29 cellular contexts compared by ENCODE assay signal in genomic region chr16:48044117-48044516, GRCh38.
"Had no signal": no experiment of that assay in that cellular context is flagged by ENCODE, and none has a peak within 500 bp of the region (broad histone marks: within the 10 kb centered on the region; RNA-seq: fewer than 3 reads in every experiment).

No MANE protein-coding gene starts in this region.

- H3K27me3 ChIP-seq: ovary, testis, tibial artery, upper lobe of right lung, vagina had no signal

- H2AFZ ChIP-seq: parathyroid adenoma had no signal

- ATAC-seq: naive thymus-derived CD8-positive, alpha-beta T cell; natural killer cell treated with Interleukin-12 subunit alpha and Interleukin-12 subunit beta and Interleukin-15 and Interleukin-18, amount 100 ng/mL, for 72 hours; psoas muscle; right cardiac atrium; sciatic nerve; stimulated activated memory B cell treated with anti-CD40 and anti-IgM and Interleukin-4, amounts not matched to agents 10 μg/mL and 1 μg/mL and 100 μg/mL, for 72 hours; stimulated activated naive CD8-positive, alpha-beta T cell treated with anti-CD3 and anti-CD28 coated beads, Interleukin-15, amount 100 ng/mL, for 72 hours; stimulated activated naive CD8-positive, alpha-beta T cell treated with anti-CD3 and anti-CD28 coated beads, Interleukin-15, Interleukin-2, amounts not matched to agents 100 U/mL and 50 U/mL, for 24 hours; upper lobe of right lung had no signal

- H3K4me3 ChIP-seq: ovary, psoas muscle, skin epidermis, smooth muscle cell, spleen, suprapubic skin, testis, tibial artery, transverse colon, upper lobe of right lung, vagina had no signal

- H3K36me3 ChIP-seq: ovary, spleen, suprapubic skin, tibial artery, transverse colon, upper lobe of right lung, vagina had no signal

- H3K9me3 ChIP-seq: ovary, psoas muscle, spleen, suprapubic skin, testis, tibial artery, transverse colon, upper lobe of right lung, vagina had no signal

- H3K4me1 ChIP-seq: parathyroid adenoma, psoas muscle, suprapubic skin, testis, tibial artery, transverse colon, upper lobe of right lung, vagina had no signal

- H3K4me2 ChIP-seq: smooth muscle cell had no signal

- H3K9ac ChIP-seq: parathyroid adenoma had no signal

- H3K27ac ChIP-seq: ovary, parathyroid adenoma, psoas muscle, skin epidermis, spleen, suprapubic skin, testis, tibial artery, transverse colon, upper lobe of right lung, vagina had no signal

- H3K79me2 ChIP-seq: parathyroid adenoma had no signal

- DNase-seq: naive thymus-derived CD8-positive, alpha-beta T cell; nephron progenitor cell; occipital lobe; ovary; posterior cingulate gyrus; psoas muscle; right cardiac atrium; spleen; stimulated activated CD4-positive, alpha-beta T cell treated with anti-CD3 and anti-CD28 coated beads, Interleukin-12 subunit alpha, Interleukin-12 subunit beta, amount 100 ng/mL, for 4 hours; stimulated activated CD4-positive, alpha-beta T cell treated with anti-CD3 and anti-CD28 coated beads, Interleukin-1b, Interleukin-23, amount 100 ng/mL, for 48 hours; stimulated activated CD4-positive, alpha-beta T cell treated with anti-CD3 and anti-CD28 coated beads, Interleukin-4, amount 100 ng/mL, for 1 hour; stimulated activated CD4-positive, alpha-beta T cell treated with anti-CD3 and anti-CD28 coated beads, Interleukin-4, amount 100 ng/mL, for 4 hours; stimulated activated CD8-positive, alpha-beta memory T cell treated with anti-CD3 and anti-CD28 coated beads, Interleukin-4, amount 100 ng/mL, for 48 hours; stimulated activated naive CD4-positive, alpha-beta T cell; stimulated activated naive CD8-positive, alpha-beta T cell treated with anti-CD3 and anti-CD28 coated beads, Interleukin-15, amount 100 ng/mL, for 72 hours; stimulated activated naive CD8-positive, alpha-beta T cell treated with anti-CD3 and anti-CD28 coated beads, Interleukin-15, Interleukin-2, amounts not matched to agents 100 U/mL and 50 U/mL, for 24 hours; substantia nigra; testis; tibial artery; transverse colon; upper lobe of right lung had no signal
